Comparison of ENCODE assay signal across 8 cellular contexts in the genomic region with DNA sequence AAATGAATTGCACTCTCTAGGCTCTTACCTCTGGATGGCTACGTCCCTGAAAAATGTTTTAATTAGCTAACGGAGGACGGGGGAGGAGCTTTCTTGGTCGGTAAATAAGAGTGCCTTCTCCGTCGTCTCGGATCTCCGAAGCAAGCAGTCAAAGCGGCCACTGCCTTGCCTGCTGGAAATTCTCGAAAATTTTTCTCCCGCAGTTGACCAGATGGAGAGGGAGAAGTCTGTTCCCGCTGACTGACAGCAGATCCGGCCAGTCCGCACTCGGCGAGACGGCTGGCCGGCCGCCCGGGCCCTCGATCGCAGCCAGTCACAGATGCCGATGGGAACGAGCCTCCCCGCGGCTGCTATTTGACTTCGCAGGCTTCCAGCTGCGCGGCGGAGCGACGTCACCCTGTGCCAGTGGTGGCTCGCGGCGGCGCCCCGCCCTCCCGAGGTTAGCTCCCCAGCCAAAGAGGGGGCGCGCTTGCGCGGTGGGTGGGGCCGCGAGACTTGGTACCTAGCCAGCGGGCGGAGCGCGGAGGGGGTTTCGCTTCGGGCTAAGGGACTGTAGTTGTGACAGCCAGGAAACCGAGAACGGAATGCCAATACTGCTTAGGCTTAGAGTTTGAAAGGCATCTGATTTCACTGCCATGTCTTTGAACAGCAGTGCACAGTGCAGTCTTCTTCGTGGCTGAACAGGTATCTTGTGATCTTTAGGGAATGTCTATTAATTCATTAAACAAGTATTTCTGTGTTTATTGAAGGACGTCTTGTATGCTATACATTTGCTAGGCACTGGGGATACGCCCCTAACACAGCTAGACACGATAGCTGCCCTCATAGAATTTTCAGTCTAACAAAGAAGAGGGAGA. TPM values are rescaled to one million over a fixed set of nuclear protein-coding genes. Genes with fewer than 3 reads are reported as not detected.
DNase-seq lines count a peak whose midpoint lies in the region; ATAC-seq and TF ChIP-seq lines count a peak whose summit lies in the region.

A gene (minus strand): TSS at position 184 of the 857 bp plus-strand sequence. CDS start 5,978 bp downstream, outside the sequence.

- no peaks in the 10 kb centered on the region for H3K9me3 Mint-ChIP-seq in IgD-negative memory B cell

- peak within 1 kb of the TSS; percentile 96 to 99 (median 99) for H3K27ac Mint-ChIP-seq in IgD-negative memory B cell

- H3K4me3 ChIP-seq in epithelial cell of esophagus (ENCODE audit: low read length) (peak within 1 kb of the TSS; percentile 81), mononuclear cell (ENCODE audit: low read length) (peak within 1 kb of the TSS; percentile 76)

- peak within 1 kb of the TSS; percentile 98 to 100 (median 98) for H3K4me3 Mint-ChIP-seq in IgD-negative memory B cell

- H3K27me3 Mint-ChIP-seq in IgD-negative memory B cell, result no peaks in the 10 kb centered on the region

- no peaks in the 10 kb centered on the region for H3K27me3 ChIP-seq in mononuclear cell (ENCODE audit: insufficient read depth, low read length)

- peak; percentile 81 for ATAC-seq in GM21529 (IDR thresholded peaks at IDR 0.05; ENCODE audit: unreplicated experiment)

- H3K9me3 ChIP-seq in mononuclear cell (ENCODE audit: low read depth, low read length), result no peaks in the 10 kb centered on the region

- TF ChIP-seq CTCF in epithelial cell of esophagus (IDR thresholded peaks at IDR 0.05; ENCODE audit: insufficient read depth, low read depth, low read length, missing control alignments), result peak; percentile 22

- DNase-seq in DMS114 treated with DMSO at 0.1 percent for 48 hours (lab: John Stamatoyannopoulos, UW; ENCODE audit: unreplicated experiment) (peak; percentile 84), OCI-M2 (lab: John Stamatoyannopoulos, UW; ENCODE audit: unreplicated experiment) (peak; percentile 87), activated T-cell treated with anti-CD3 and anti-CD28 coated beads for 4 hours (peak; percentile 97), epithelial cell of esophagus (ENCODE audit: low read depth) (peak; percentile 99)
- peak; percentile 97 to 99 for DNase-seq in stimulated activated CD8-positive, alpha-beta memory T cell treated with anti-CD3 and anti-CD28 coated beads, Interleukin-4, amount 100 ng/mL, for 1 hour (ENCODE audit: low read depth in 2 of 2, low spot score in 1 of 2)

- H3K4me1 Mint-ChIP-seq in IgD-negative memory B cell, result peaks cover 27 to 36% (median 36%) of the 10 kb centered on the region in 3 donors

- no peaks in the 10 kb centered on the region for H3K36me3 Mint-ChIP-seq in IgD-negative memory B cell

- H3K4me1 ChIP-seq in mononuclear cell (ENCODE audit: insufficient read depth, low read length), result peaks cover 41% of the 10 kb centered on the region

RNA-seq across cellular contexts. Expression of the gene that starts here (rescaled TPM):
- polyA plus RNA-seq in IgD-negative memory B cell, result 142 TPM
- 44.5 TPM for total RNA-seq in mononuclear cell

Comparison
In these comparisons a context has a peak if more than half of its experiments do, and no peak if none do; other contexts are left out.
1. Peak in every context shown above with its lines: DNase-seq, ATAC-seq and H3K4me3 ChIP-seq.